ENCODE assay signal across 8 cellular contexts in the genomic region with DNA sequence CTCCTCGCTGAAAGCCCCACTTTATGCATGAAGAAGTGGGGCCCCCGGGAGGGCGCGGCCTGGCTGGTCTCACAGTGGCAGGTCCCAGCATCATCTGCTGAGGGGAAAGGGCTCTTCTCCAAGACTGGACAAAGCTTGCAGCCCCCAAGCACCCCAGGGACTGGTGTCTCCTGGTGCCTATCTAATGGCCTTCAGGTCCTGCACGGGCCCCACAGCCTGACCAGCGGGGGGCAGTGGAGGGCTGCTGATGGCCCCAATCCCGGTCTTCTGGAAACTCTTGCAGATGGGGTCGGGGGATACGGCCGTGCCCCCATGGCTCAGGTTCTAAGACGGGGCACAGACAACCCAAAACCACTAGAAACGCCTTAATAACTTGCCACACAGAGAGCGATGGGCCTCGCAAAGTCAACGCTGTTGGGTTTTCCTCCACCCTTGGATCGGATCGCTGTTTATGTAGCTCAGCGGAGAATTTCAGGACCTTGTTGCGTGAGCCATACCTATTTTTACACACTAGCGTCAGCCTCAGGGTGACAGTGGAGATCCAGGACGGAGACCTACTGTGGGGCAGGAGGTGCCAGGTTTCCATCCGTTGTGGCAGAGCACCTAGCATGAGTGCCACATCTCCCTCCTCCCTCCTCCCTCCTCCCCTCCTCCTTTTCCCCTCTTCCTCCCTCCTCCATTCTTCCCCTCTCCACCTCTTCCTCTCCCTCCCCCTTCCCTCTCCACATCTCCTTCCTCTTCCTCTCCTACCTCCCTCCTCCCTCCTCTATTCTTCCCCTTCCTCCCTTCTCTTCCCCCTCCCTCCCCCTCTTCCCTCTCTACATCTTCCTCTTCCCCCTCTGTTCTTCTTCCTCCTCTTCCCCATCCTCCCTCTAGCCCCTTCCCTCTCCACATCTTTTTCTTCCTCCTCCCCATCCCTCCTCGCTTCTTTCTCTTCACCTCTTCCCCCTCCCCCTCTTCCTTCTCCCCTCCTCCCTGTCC.
DNase-seq lines count a peak whose midpoint lies in the region; ATAC-seq and TF ChIP-seq lines count a peak whose summit lies in the region.

No MANE protein-coding gene starts in this region.

- TF ChIP-seq CTCF in 22Rv1 (IDR thresholded peaks at IDR 0.05) (peak; percentile 77), GM23338 (conservative IDR thresholded peaks at IDR 0.05; ENCODE audit: low read depth in 2 of 2) (peak; percentile 66 to 85), WERI-Rb-1 (IDR thresholded peaks at IDR 0.05; ENCODE audit: low read depth, low read length) (peak; percentile 80), left ventricle myocardium inferior (IDR thresholded peaks at IDR 0.05; ENCODE audit: borderline replicate concordance) (peak; percentile 83)

- peaks cover 8% of the 10 kb centered on the region for H3K27me3 Mint-ChIP-seq in GM23338 (ENCODE audit: insufficient read depth, low read depth, poor library complexity)

- peaks cover 10% of the 10 kb centered on the region for H3K4me1 Mint-ChIP-seq in GM23338

- peaks cover 9% of the 10 kb centered on the region; the same call in 1 of the 2 replicates for H3K9me2 ChIP-seq in GM23338 (ENCODE audit: insufficient read depth)

- H3K36me3 Mint-ChIP-seq in GM23338 (ENCODE audit: low read depth), result peaks cover 9% of the 10 kb centered on the region; the same call in 2 of the 3 replicates

- H3K4me3 Mint-ChIP-seq in GM23338, result no peak overlapping the region

- H3K9me3 ChIP-seq in WERI-Rb-1 (ENCODE audit: severe bottlenecking) (no peaks in the 10 kb centered on the region), left ventricle myocardium inferior (replicated peaks) (no peaks in the 10 kb centered on the region)

- H3K4me1 ChIP-seq in GM23338 (ENCODE audit: insufficient read depth) (no peaks in the 10 kb centered on the region; the same call in 1 of the 2 replicates), left ventricle myocardium inferior (peaks cover 8% of the 10 kb centered on the region)

- no peaks in the 10 kb centered on the region for H3F3A ChIP-seq in GM23338 (replicated peaks; ENCODE audit: low read depth)

- peak overlapping the region; percentile 69 for H2AFZ ChIP-seq in GM23338

- no peak overlapping the region for H3K4me3 ChIP-seq in GM23338
- no peak overlapping the region for H3K4me3 ChIP-seq in WERI-Rb-1 (ENCODE audit: low read depth, low read length)
- peak overlapping the region; percentile 56 for H3K4me3 ChIP-seq in left ventricle myocardium inferior

- H3K9me3 Mint-ChIP-seq in GM23338, result peaks cover 2% of the 10 kb centered on the region; the same call in 1 of the 3 replicates

- no peaks in the 10 kb centered on the region for H3K79me2 ChIP-seq in GM23338 (replicated peaks; ENCODE audit: insufficient read depth)

- H3K36me3 ChIP-seq in GM23338 (ENCODE audit: insufficient read depth), result no peaks in the 10 kb centered on the region
- no peaks in the 10 kb centered on the region for H3K36me3 ChIP-seq in WERI-Rb-1
- H3K36me3 ChIP-seq in left ventricle myocardium inferior, result no peaks in the 10 kb centered on the region

- H3K27ac ChIP-seq in 22Rv1 (no peak overlapping the region), GM23338 (ENCODE audit: low read depth) (no peak overlapping the region), WERI-Rb-1 (no peak overlapping the region), left ventricle myocardium inferior (replicated peaks) (peak overlapping the region; percentile 82)

- DNase-seq in GM23338 (ENCODE audit: low spot score), result peak; percentile 66
- DNase-seq in WERI-Rb-1, result peak; percentile 63
- peak; percentile 74 for DNase-seq in left ventricle myocardium inferior
- DNase-seq in stimulated activated naive CD8-positive, alpha-beta T cell treated with anti-CD3 and anti-CD28 coated beads, Interleukin-15, Interleukin-2, amounts not matched to agents 100 U/mL and 50 U/mL, for 24 hours, result peak; percentile 29
- no peak for DNase-seq in NK-92 treated with Interleukin-12 subunit alpha and Interleukin-12 subunit beta, amount 100 ng/mL, for 24 hours (lab: John Stamatoyannopoulos, UW)

- no peak overlapping the region for H3K27ac Mint-ChIP-seq in GM23338

- no peaks in the 10 kb centered on the region for H3K27me3 ChIP-seq in GM23338 (ENCODE audit: insufficient read depth)
- H3K27me3 ChIP-seq in WERI-Rb-1 (ENCODE audit: insufficient read depth, low read depth, severe bottlenecking), result no peaks in the 10 kb centered on the region
- H3K27me3 ChIP-seq in left ventricle myocardium inferior (ENCODE audit: low read depth), result no peaks in the 10 kb centered on the region

- H4K20me1 ChIP-seq in GM23338 (replicated peaks; ENCODE audit: insufficient read depth), result no peaks in the 10 kb centered on the region

- H3K4me2 ChIP-seq in GM23338, result 0 out of 2 replicates have a peak overlapping the region, but pooled peaks have one; percentile 20

- intact Hi-C loops in left ventricle myocardium inferior (cut with micrococcal nuclease), result loop anchor here (5.0 to 10.0 kb wide), 2 partner anchors 95 to 128 kb away; a partner anchor contains a TSS

- ATAC-seq in GM23338 (peak; percentile 90), HG03139 (IDR thresholded peaks at IDR 0.05; ENCODE audit: unreplicated experiment) (no peak), HG02759 (IDR thresholded peaks at IDR 0.05; ENCODE audit: unreplicated experiment) (no peak)
- ATAC-seq in stimulated activated naive CD8-positive, alpha-beta T cell treated with anti-CD3 and anti-CD28 coated beads, Interleukin-15, Interleukin-2, amounts not matched to agents 100 U/mL and 50 U/mL, for 24 hours, result no peak

TF ChIP-seq in GM23338, 12 proteins besides CTCF, POLR2A, EP300 and RAD21:
- TF ChIP-seq EZH2 (IDR thresholded peaks at IDR 0.05; ENCODE audit: low read depth, unreplicated experiment) (no peak), ZNF114 (CRISPR knock-in tag; IDR thresholded peaks at IDR 0.05) (0 out of 2 replicates have a peak, but pooled peaks have one; percentile 28)
- TF ChIP-seq, protein P1, sequence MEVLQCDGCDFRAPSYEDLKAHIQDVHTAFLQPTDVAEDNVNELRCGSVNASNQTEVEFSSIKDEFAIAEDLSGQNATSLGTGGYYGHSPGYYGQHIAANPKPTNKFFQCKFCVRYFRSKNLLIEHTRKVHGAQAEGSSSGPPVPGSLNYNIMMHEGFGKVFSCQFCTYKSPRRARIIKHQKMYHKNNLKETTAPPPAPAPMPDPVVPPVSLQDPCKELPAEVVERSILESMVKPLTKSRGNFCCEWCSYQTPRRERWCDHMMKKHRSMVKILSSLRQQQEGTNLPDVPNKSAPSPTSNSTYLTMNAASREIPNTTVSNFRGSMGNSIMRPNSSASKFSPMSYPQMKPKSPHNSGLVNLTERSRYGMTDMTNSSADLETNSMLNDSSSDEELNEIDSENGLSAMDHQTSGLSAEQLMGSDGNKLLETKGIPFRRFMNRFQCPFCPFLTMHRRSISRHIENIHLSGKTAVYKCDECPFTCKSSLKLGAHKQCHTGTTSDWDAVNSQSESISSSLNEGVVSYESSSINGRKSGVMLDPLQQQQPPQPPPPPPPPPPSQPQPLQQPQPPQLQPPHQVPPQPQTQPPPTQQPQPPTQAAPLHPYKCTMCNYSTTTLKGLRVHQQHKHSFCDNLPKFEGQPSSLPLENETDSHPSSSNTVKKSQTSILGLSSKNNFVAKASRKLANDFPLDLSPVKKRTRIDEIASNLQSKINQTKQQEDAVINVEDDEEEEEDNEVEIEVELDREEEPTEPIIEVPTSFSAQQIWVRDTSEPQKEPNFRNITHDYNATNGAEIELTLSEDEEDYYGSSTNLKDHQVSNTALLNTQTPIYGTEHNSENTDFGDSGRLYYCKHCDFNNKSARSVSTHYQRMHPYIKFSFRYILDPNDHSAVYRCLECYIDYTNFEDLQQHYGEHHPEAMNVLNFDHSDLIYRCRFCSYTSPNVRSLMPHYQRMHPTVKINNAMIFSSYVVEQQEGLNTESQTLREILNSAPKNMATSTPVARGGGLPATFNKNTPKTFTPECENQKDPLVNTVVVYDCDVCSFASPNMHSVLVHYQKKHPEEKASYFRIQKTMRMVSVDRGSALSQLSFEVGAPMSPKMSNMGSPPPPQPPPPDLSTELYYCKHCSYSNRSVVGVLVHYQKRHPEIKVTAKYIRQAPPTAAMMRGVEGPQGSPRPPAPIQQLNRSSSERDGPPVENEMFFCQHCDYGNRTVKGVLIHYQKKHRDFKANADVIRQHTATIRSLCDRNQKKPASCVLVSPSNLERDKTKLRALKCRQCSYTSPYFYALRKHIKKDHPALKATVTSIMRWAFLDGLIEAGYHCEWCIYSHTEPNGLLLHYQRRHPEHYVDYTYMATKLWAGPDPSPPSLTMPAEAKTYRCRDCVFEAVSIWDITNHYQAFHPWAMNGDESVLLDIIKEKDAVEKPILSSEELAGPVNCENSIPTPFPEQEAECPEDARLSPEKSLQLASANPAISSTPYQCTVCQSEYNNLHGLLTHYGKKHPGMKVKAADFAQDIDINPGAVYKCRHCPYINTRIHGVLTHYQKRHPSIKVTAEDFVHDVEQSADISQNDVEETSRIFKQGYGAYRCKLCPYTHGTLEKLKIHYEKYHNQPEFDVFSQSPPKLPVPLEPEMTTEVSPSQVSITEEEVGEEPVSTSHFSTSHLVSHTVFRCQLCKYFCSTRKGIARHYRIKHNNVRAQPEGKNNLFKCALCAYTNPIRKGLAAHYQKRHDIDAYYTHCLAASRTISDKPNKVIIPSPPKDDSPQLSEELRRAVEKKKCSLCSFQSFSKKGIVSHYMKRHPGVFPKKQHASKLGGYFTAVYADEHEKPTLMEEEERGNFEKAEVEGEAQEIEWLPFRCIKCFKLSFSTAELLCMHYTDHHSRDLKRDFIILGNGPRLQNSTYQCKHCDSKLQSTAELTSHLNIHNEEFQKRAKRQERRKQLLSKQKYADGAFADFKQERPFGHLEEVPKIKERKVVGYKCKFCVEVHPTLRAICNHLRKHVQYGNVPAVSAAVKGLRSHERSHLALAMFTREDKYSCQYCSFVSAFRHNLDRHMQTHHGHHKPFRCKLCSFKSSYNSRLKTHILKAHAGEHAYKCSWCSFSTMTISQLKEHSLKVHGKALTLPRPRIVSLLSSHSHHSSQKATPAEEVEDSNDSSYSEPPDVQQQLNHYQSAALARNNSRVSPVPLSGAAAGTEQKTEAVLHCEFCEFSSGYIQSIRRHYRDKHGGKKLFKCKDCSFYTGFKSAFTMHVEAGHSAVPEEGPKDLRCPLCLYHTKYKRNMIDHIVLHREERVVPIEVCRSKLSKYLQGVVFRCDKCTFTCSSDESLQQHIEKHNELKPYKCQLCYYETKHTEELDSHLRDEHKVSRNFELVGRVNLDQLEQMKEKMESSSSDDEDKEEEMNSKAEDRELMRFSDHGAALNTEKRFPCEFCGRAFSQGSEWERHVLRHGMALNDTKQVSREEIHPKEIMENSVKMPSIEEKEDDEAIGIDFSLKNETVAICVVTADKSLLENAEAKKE (CRISPR knock-in tag; IDR thresholded peaks at IDR 0.05), result peak; percentile 49; the same call in 1 of the 2 replicates
TF ChIP-seq in GM23338: peak in this region for 2.
